ENCODE assay signal across 8 cellular contexts in genomic region chr13:27952931-27953670, GRCh38. TPM values are rescaled to one million over a fixed set of nuclear protein-coding genes. Genes with fewer than 3 reads are reported as not detected.
DNase-seq lines count a peak whose midpoint lies in the region; ATAC-seq and TF ChIP-seq lines count a peak whose summit lies in the region.

No MANE protein-coding gene starts in this region.

- DNase-seq in Calu3 (peak; percentile 57), HT-29 (ENCODE audit: low spot score) (peak; percentile 95), neural crest cell (ENCODE audit: low read depth, low spot score) (no peak), NCI-H524 (lab: John Stamatoyannopoulos, UW) (no peak), cerebellar cortex (ENCODE audit: low spot score) (no peak), retina (no peak)

- H3K36me3 Mint-ChIP-seq in Calu3 (ENCODE audit: insufficient read depth, unreplicated experiment) (peaks cover 15% of the 10 kb centered on the region), neural crest cell (ENCODE audit: low read depth) (no peaks in the 10 kb centered on the region)

- TSS peak; percentile 37 for BruUV-seq in Calu3 (replicated peaks; lab: Mats Ljungman, UMichigan)

- H3K27me3 Mint-ChIP-seq in Calu3 (ENCODE audit: unreplicated experiment) = no peaks in the 10 kb centered on the region
- H3K27me3 Mint-ChIP-seq in neural crest cell (ENCODE audit: low read depth) = peaks cover 94% of the 10 kb centered on the region

- peak overlapping the region; percentile 93 for H3K27ac ChIP-seq in duodenal mucosa (ENCODE audit: low read depth, low read length)

- no peaks in the 10 kb centered on the region for H3K36me3 ChIP-seq in duodenal mucosa (ENCODE audit: control insufficient read depth in 1 of 2, insufficient read depth in 2 of 2, low read length in 2 of 2)

- H3K4me1 Mint-ChIP-seq in Calu3 (ENCODE audit: low read depth, unreplicated experiment) (peaks cover 7% of the 10 kb centered on the region), neural crest cell (no peaks in the 10 kb centered on the region)

- H3K4me3 Mint-ChIP-seq in Calu3 (ENCODE audit: low read depth, unreplicated experiment) (peak overlapping the region; percentile 81), neural crest cell (peak overlapping the region; percentile 79)

- no peaks in the 10 kb centered on the region for H3K9me3 ChIP-seq in duodenal mucosa (ENCODE audit: control insufficient read depth in 1 of 2, low read length in 2 of 2)

- no peaks in the 10 kb centered on the region for H3K9me3 Mint-ChIP-seq in Calu3 (ENCODE audit: low read depth, unreplicated experiment)
- H3K9me3 Mint-ChIP-seq in neural crest cell = peaks cover 3% of the 10 kb centered on the region

- CTCF ChIA-PET in Calu3 (lab: Charles Lee) = interaction anchor here (1.1 to 2.8 kb wide), 10 partner anchors 15 to 591 kb away, joined by 3 to 40 read pairs (median 8); partner anchors contain the start of genes CDX2 and PDX1

- H3K27ac Mint-ChIP-seq in Calu3 (ENCODE audit: unreplicated experiment) (peak overlapping the region; percentile 93), neural crest cell (ENCODE audit: unreplicated experiment) (no peak overlapping the region)

- ATAC-seq in HG03469 (IDR thresholded peaks at IDR 0.05; ENCODE audit: unreplicated experiment) = no peak

- H3K4me3 ChIP-seq in duodenal mucosa (ENCODE audit: low read depth in 1 of 2, low read length in 2 of 2) = peak overlapping the region; percentile 73

- TF ChIP-seq CTCF in Calu3 (IDR thresholded peaks at IDR 0.05; ENCODE audit: unreplicated experiment) = no peak
- no peak for TF ChIP-seq CTCF in neural crest cell (conservative IDR thresholded peaks at IDR 0.05)

- H3K27me3 ChIP-seq in duodenal mucosa (ENCODE audit: control insufficient read depth in 1 of 2, insufficient read depth in 2 of 2, low read length in 2 of 2) = peaks cover 5 to 16% of the 10 kb centered on the region in 2 donors

- intact Hi-C loops in Calu3 (cut with micrococcal nuclease; ENCODE audit: unreplicated experiment) = loop anchor here (1.0 to 2.0 kb wide), 3 partner anchors 34 to 124 kb away; partner anchors contain the start of gene PDX1

- H3K4me1 ChIP-seq in duodenal mucosa (ENCODE audit: control insufficient read depth in 1 of 2, insufficient read depth in 2 of 2, low read length in 2 of 2) = peaks cover 8 to 9% of the 10 kb centered on the region in 2 donors

- peak overlapping the region; percentile 74 to 81 for H3K9ac ChIP-seq in duodenal mucosa (ENCODE audit: low read depth in 1 of 2, low read length in 2 of 2)

RNA-seq across cellular contexts. Expression of gene CDX2, which starts 16.0 kb away (rescaled TPM):
- 1.0 TPM in 1 of 2 replicates, not detected in the other for total RNA-seq in Calu3 (2022)
- 4.1 and 5.4 TPM in 2 replicates for total RNA-seq in HT-29 (2014; rRNA removed; shearing (Covaris generic))
- 1.3 and 2.4 TPM in 2 replicates for total RNA-seq in neural crest cell

RNA-seq across cellular contexts. Expression of gene PDX1, which starts 33.3 kb away (rescaled TPM):
- 1.2 and 1.8 TPM in 2 replicates for total RNA-seq in Calu3 (2022)
- total RNA-seq in HT-29 (2014; rRNA removed; shearing (Covaris generic)) = 0.51 and 0.89 TPM in 2 replicates
- total RNA-seq in neural crest cell = not detected in 2 replicates

RNA-seq across cellular contexts. Expression of gene URAD, which starts 35.4 kb away (rescaled TPM):
- total RNA-seq in Calu3 (2022) (not detected in 2 replicates), neural crest cell (0.26 TPM in 1 of 2 replicates, not detected in the other)
- not detected in 2 replicates for total RNA-seq in HT-29 (2014; rRNA removed; shearing (Covaris generic))

Comparison
In these comparisons a context has a peak if more than half of its experiments do, and no peak if none do; other contexts are left out.
1. DNase-seq: peak in Calu3 (single experiment) and HT-29 (single experiment); none in neural crest cell (single experiment), NCI-H524 (0 of 2), cerebellar cortex (single experiment) and retina (single experiment).